Comparison of ENCODE assay signal across 10 cellular contexts in the genomic region with DNA sequence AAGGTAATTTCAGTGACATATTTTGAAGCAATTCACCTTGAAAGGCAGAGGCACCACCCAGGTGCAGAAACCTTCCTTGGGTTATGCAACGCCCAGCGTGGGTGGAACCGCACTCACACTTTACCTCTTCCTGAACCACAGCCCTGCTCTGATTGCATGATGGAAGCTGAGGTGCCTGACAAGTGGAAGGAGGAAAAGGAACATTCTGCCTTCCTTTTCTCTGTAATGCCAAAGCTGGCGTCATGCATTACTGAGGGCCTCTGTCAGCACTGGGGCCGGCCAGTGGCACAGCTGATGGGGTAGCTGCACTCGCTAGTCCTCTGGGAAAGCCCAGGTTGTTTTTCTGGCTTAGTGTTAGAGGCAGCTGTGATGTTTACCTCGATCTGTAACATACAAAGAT.
DNase-seq lines count a peak whose midpoint lies in the region; ATAC-seq, FAIRE-seq and TF ChIP-seq lines count a peak whose summit lies in the region.
"Had no signal": no experiment of that assay in that cellular context is flagged by ENCODE, and none has a peak within 500 bp of the region (broad histone marks: within the 10 kb centered on the region; RNA-seq: fewer than 3 reads in every experiment).

No MANE protein-coding gene starts in this region.

- intact Hi-C loops in sciatic nerve (cut with DNase I) = loop anchor here (10.0 kb wide), 1 partner anchor 64 kb away; no protein-coding TSS in a partner anchor

- DNase-seq in GM18507 (ENCODE audit: extremely low spot score, insufficient read length, low read depth) (no peak), NCI-H69 (lab: John Stamatoyannopoulos, UW) (peak; percentile 49), caudate nucleus (lab: John Stamatoyannopoulos, UW) (peak in 51 of 61 donors; percentile 11 to 96 (median 69)), omental fat pad (ENCODE audit: low spot score) (no peak), GDM1 (lab: John Stamatoyannopoulos, UW) (no peak), GM13977 (ENCODE audit: low spot score) (no peak), sciatic nerve (ENCODE audit: low spot score) (no peak), osteoblast (ENCODE audit: insufficient read length, low spot score, missing footprints) (no peak)
- DNase-seq: activated B cell treated with CpG ODN at 0.5 μM for 24 hours, naive B cell had no signal

- no peak overlapping the region for H3K4me2 ChIP-seq in osteoblast (ENCODE audit: insufficient read depth, low read length)

- H3K79me2 ChIP-seq in osteoblast (ENCODE audit: insufficient read depth, low read length) = peaks cover 8% of the 10 kb centered on the region

- ATAC-seq in omental fat pad (ENCODE audit: low FRiP score) (peak; percentile 74), sciatic nerve (no peak)

- H3K4me1 ChIP-seq in osteoblast (ENCODE audit: insufficient read depth, low read length) = peaks cover 26% of the 10 kb centered on the region

- peaks cover 2% of the 10 kb centered on the region for H4K20me1 ChIP-seq in osteoblast (ENCODE audit: insufficient read depth, low read length)

- no peaks in the 10 kb centered on the region for H3K36me3 ChIP-seq in osteoblast (ENCODE audit: insufficient read depth, low read length)

- H3K27me3 ChIP-seq in osteoblast (ENCODE audit: insufficient read depth, low read length) = no peaks in the 10 kb centered on the region

- H3K9me3 ChIP-seq in osteoblast (ENCODE audit: low read depth, low read length) = peaks cover 2% of the 10 kb centered on the region

- peak; percentile 41 for FAIRE-seq in GM18507 (lab: Jason Lieb, UNC)

- peak overlapping the region; percentile 60 for H3K27ac ChIP-seq in caudate nucleus (ENCODE audit: low read depth, low read length)
- no peak overlapping the region for H3K27ac ChIP-seq in osteoblast (ENCODE audit: low read depth, low read length)

- in situ Hi-C loops in GM13977 (cut with MboI; ENCODE audit: low pct_unique_long_range_greater_than_20kb, low sequenced_read_pairs, unreplicated experiment) = no loop called here

- no peak overlapping the region for H2AFZ ChIP-seq in osteoblast (ENCODE audit: low read length)

- H3K4me3 ChIP-seq in osteoblast (ENCODE audit: insufficient read depth, low read length) = no peak overlapping the region

- TF ChIP-seq CTCF in omental fat pad (IDR thresholded peaks at IDR 0.05) (no peak), GM13977 (IDR thresholded peaks at IDR 0.05; ENCODE audit: extremely low read depth, insufficient read depth, missing control alignments) (no peak), osteoblast (IDR thresholded peaks at IDR 0.05; ENCODE audit: extremely low read depth, low read depth, low read length) (no peak)

Comparison
In these comparisons a context has a peak if more than half of its experiments do, and no peak if none do; other contexts are left out.
1. DNase-seq: peak in NCI-H69 (single experiment) and caudate nucleus (51 of 61); none in GM18507 (single experiment), omental fat pad (single experiment), GDM1 (single experiment), GM13977 (single experiment), sciatic nerve (single experiment) and osteoblast (single experiment).